Comparison of ENCODE assay signal across 20 cellular contexts in the genomic region with DNA sequence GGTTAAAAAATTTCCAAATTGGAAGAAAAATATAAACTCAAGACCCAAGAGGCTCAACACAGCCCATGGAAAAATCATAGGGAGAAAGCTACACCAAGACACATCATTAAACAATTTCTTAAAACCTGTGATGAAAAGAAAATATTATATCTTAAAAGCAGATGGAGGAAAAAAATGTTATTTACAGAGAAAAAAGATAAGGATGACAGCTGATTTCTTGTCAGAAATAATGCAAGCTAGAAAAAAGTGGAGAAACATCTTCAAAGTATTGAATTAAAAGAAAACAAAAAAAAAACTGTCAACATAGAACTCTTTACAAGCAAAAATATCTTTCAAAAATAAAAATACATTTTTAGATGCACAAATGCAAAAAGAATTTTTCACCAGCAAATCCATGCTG.
"Had no signal": no experiment of that assay in that cellular context is flagged by ENCODE, and none has a peak within 500 bp of the region (broad histone marks: within the 10 kb centered on the region; RNA-seq: fewer than 3 reads in every experiment).

No MANE protein-coding gene starts in this region.

- DNase-seq: NCI-H1092, NCI-H1105 treated with DMSO at 0.1 percent for 48 hours, NCI-H1417 treated with DMSO at 0.1 percent for 48 hours, NCI-H146, NCI-H1694 treated with DMSO at 0.1 percent for 48 hours, NCI-H1930, NCI-H2081, NCI-H2171, NCI-H226, NCI-H446, NCI-H510A, NCI-H524 treated with DMSO at 0.1 percent for 48 hours, NCI-H69, NCI-H774, RPMI8226, SHP77, SK-N-SH had no signal

- ATAC-seq: K562 had no signal

- H3K4me2 ChIP-seq: KMS-11, SK-N-SH had no signal

- H3K9me3 ChIP-seq: SK-N-SH had no signal

- H3K27ac ChIP-seq: HL-60, KMS-11 had no signal

- H3K4me3 ChIP-seq: K562 had no signal

- H3K9ac ChIP-seq: KMS-11, SK-N-SH had no signal
